ENCODE assay signal across 14 cellular contexts in genomic region chr10:68997216-68997615, GRCh38. TPM values are rescaled to one million over a fixed set of nuclear protein-coding genes. Genes with fewer than 3 reads are reported as not detected.
A peak's percentile ranks its signal among the peaks of the same experiment; 100 is the strongest.
DNase-seq lines count a peak whose midpoint lies in the region; ATAC-seq and TF ChIP-seq lines count a peak whose summit lies in the region.
"Had no signal": no experiment of that assay in that cellular context is flagged by ENCODE, and none has a peak within 500 bp of the region (broad histone marks: within the 10 kb centered on the region; RNA-seq: fewer than 3 reads in every experiment).

No MANE protein-coding gene starts in this region.

- H3K36me3 Mint-ChIP-seq in activated CD8-positive, alpha-beta T cell treated with anti-CD3 and anti-CD28 coated beads for 36 hours (ENCODE audit: low read depth): peaks cover 2% of the 10 kb centered on the region
- peaks cover 3% of the 10 kb centered on the region for H3K36me3 Mint-ChIP-seq in stimulated activated naive CD8-positive, alpha-beta T cell treated with anti-CD3 and anti-CD28 coated beads, Interleukin-15, Interleukin-2, amounts not matched to agents 100 ng/mL and 50 ng/mL, for 24 hours (ENCODE audit: low read depth)
- H3K36me3 Mint-ChIP-seq: naive B cell had no signal

- peak overlapping the region; percentile 93 for H3K27ac Mint-ChIP-seq in activated CD8-positive, alpha-beta T cell treated with anti-CD3 and anti-CD28 coated beads for 36 hours
- H3K27ac Mint-ChIP-seq in stimulated activated naive CD8-positive, alpha-beta T cell treated with anti-CD3 and anti-CD28 coated beads, Interleukin-15, Interleukin-2, amounts not matched to agents 100 ng/mL and 50 ng/mL, for 24 hours: peak overlapping the region; percentile 87

- POLR2A ChIA-PET in activated CD8-positive, alpha-beta T cell treated with anti-CD3 and anti-CD28 coated beads for 36 hours (lab: Charles Lee): no interaction called here

- H3K4me3 Mint-ChIP-seq in activated CD8-positive, alpha-beta T cell treated with anti-CD3 and anti-CD28 coated beads for 36 hours: peak overlapping the region; percentile 8
- H3K4me3 Mint-ChIP-seq in stimulated activated naive CD8-positive, alpha-beta T cell treated with anti-CD3 and anti-CD28 coated beads, Interleukin-15, Interleukin-2, amounts not matched to agents 100 ng/mL and 50 ng/mL, for 24 hours: peak overlapping the region; percentile 55
- H3K4me3 Mint-ChIP-seq: naive B cell had no signal

- peaks cover 0 to 37% (median 12%) of the 10 kb centered on the region in 9 donors for H3K36me3 ChIP-seq in heart right ventricle
- H3K36me3 ChIP-seq: BE2C had no signal

- WGBS in heart right ventricle, 2 donors: 85 to 87% methylated on average over 3 of the region's 3 CpGs

- intact Hi-C loops in heart right ventricle (cut with DNase I): loop anchor here in 1 of 10 donors (10.0 kb wide), 1 partner anchor 188 kb away; the partner anchor contains the start of gene SUPV3L1
- intact Hi-C loops in left cardiac atrium (cut with DNase I): no loop called here
- intact Hi-C loops in activated CD8-positive, alpha-beta T cell treated with anti-CD3 and anti-CD28 coated beads for 36 hours (cut with micrococcal nuclease): loop anchor here (2.0 kb wide), 1 partner anchor 92 kb away; the partner anchor contains the start of gene SRGN

- H3K4me1 ChIP-seq in heart right ventricle: peaks cover 3 to 49% (median 33%) of the 10 kb centered on the region in 9 donors
- H3K4me1 ChIP-seq: BE2C had no signal

- CTCF ChIA-PET in activated CD8-positive, alpha-beta T cell treated with anti-CD3 and anti-CD28 coated beads for 36 hours (lab: Charles Lee): no interaction called here

- peak overlapping the region in 9 of 10 donors; percentile 20 to 79 (median 64) for H3K27ac ChIP-seq in heart right ventricle
- H3K27ac ChIP-seq: testis had no signal

- no peaks in the 10 kb centered on the region for H3K9me3 Mint-ChIP-seq in activated CD8-positive, alpha-beta T cell treated with anti-CD3 and anti-CD28 coated beads for 36 hours
- H3K9me3 Mint-ChIP-seq in stimulated activated naive CD8-positive, alpha-beta T cell treated with anti-CD3 and anti-CD28 coated beads, Interleukin-15, Interleukin-2, amounts not matched to agents 100 ng/mL and 50 ng/mL, for 24 hours: no peaks in the 10 kb centered on the region
- H3K9me3 Mint-ChIP-seq: naive B cell had no signal

- no peak overlapping the region for H3K4me3 ChIP-seq in heart right ventricle
- H3K4me3 ChIP-seq: testis had no signal

- peak in 1 of 8 donors; percentile 19 for ATAC-seq in heart right ventricle
- ATAC-seq in left cardiac atrium: no peak
- ATAC-seq in HG02642 (IDR thresholded peaks at IDR 0.05; ENCODE audit: poor library complexity, unreplicated experiment): peak; percentile 34
- ATAC-seq in activated CD8-positive, alpha-beta T cell treated with anti-CD3 and anti-CD28 coated beads for 36 hours: peak; percentile 17
- ATAC-seq: Panc1 had no signal

- H3K4me1 Mint-ChIP-seq in activated CD8-positive, alpha-beta T cell treated with anti-CD3 and anti-CD28 coated beads for 36 hours (ENCODE audit: low read depth): peaks cover 47% of the 10 kb centered on the region
- H3K4me1 Mint-ChIP-seq in stimulated activated naive CD8-positive, alpha-beta T cell treated with anti-CD3 and anti-CD28 coated beads, Interleukin-15, Interleukin-2, amounts not matched to agents 100 ng/mL and 50 ng/mL, for 24 hours (ENCODE audit: low read depth): peaks cover 44% of the 10 kb centered on the region

- no peaks in the 10 kb centered on the region for H3K27me3 ChIP-seq in heart right ventricle
- H3K27me3 ChIP-seq: BE2C, testis had no signal

- H3K27me3 Mint-ChIP-seq in activated CD8-positive, alpha-beta T cell treated with anti-CD3 and anti-CD28 coated beads for 36 hours: no peaks in the 10 kb centered on the region
- H3K27me3 Mint-ChIP-seq in stimulated activated naive CD8-positive, alpha-beta T cell treated with anti-CD3 and anti-CD28 coated beads, Interleukin-15, Interleukin-2, amounts not matched to agents 100 ng/mL and 50 ng/mL, for 24 hours: no peaks in the 10 kb centered on the region
- H3K27me3 Mint-ChIP-seq: naive B cell had no signal

- DNase-seq in heart right ventricle (no peak), left cardiac atrium (no peak), C1 segment of cervical spinal cord (lab: John Stamatoyannopoulos, UW) (no peak), NCI-H1105 (lab: John Stamatoyannopoulos, UW) (no peak), NCI-H187 treated with DMSO at 0.1 percent for 48 hours (lab: John Stamatoyannopoulos, UW) (no peak)
- DNase-seq in activated CD8-positive, alpha-beta T cell treated with anti-CD3 and anti-CD28 coated beads for 36 hours: peak; percentile 20
- DNase-seq: BE2C, cortex of kidney, naive B cell, NCI-H1092, testis had no signal

- no peak for TF ChIP-seq CTCF in heart right ventricle (IDR thresholded peaks at IDR 0.05)
- no peak for TF ChIP-seq CTCF in activated CD8-positive, alpha-beta T cell treated with anti-CD3 and anti-CD28 coated beads for 36 hours (IDR thresholded peaks at IDR 0.05)

- H3K9me3 ChIP-seq in heart right ventricle: no peaks in the 10 kb centered on the region
- H3K9me3 ChIP-seq: BE2C, testis had no signal

RNA-seq across cellular contexts. Expression of gene KIFBP, which starts 8.6 kb away (rescaled TPM):
- total RNA-seq in heart right ventricle: 10 to 100 TPM; 42.3 to 67.9 (median 53.2) TPM
- polyA plus RNA-seq in heart right ventricle: 10 to 100 TPM; 16.7 to 37.9 TPM
- 10 to 100 TPM; 33.7 to 36.1 TPM for total RNA-seq in left cardiac atrium
- 10 to 100 TPM in 1 of 2 experiments, 1 to 10 TPM in 1; 9.7 to 10.9 TPM for total RNA-seq in activated CD8-positive, alpha-beta T cell treated with anti-CD3 and anti-CD28 coated beads for 36 hours

RNA-seq across cellular contexts. Expression of gene DDX21, which starts 41.2 kb away (rescaled TPM):
- total RNA-seq in heart right ventricle (10 to 100 TPM; 17.6 to 52.4 (median 25.5) TPM), left cardiac atrium (10 to 100 TPM; 18.6 to 59.3 TPM)
- 10 to 100 TPM; 10.2 to 17.8 TPM for polyA plus RNA-seq in heart right ventricle
- 100 to 1,000 TPM; 192 to 194 TPM for total RNA-seq in activated CD8-positive, alpha-beta T cell treated with anti-CD3 and anti-CD28 coated beads for 36 hours

Comparison
In these comparisons a context has a peak if more than half of its experiments do, and no peak if none do; other contexts are left out.
1. ATAC-seq: peak in HG02642 (single experiment) and activated CD8-positive, alpha-beta T cell treated with anti-CD3 and anti-CD28 coated beads for 36 hours (single experiment); none in left cardiac atrium (0 of 2).